26 cellular contexts compared by ENCODE assay signal in the genomic region with DNA sequence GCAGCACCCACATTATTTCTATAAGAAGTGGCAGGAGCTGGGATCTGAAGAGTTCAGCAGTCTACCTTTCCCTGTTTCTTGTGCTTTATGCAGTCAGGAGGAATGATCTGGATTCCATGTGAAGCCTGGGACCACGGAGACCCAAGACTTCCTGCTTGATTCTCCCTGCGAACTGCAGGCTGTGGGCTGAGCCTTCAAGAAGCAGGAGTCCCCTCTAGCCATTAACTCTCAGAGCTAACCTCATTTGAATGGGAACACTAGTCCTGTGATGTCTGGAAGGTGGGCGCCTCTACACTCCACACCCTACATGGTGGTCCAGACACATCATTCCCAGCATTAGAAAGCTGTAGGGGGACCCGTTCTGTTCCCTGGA. TPM values are rescaled to one million over a fixed set of nuclear protein-coding genes. Genes with fewer than 3 reads are reported as not detected.
"Had no signal": no experiment of that assay in that cellular context is flagged by ENCODE, and none has a peak within 500 bp of the region (broad histone marks: within the 10 kb centered on the region; RNA-seq: fewer than 3 reads in every experiment).

No MANE protein-coding gene starts in this region.

- H3K9me3 ChIP-seq: neutrophil, sigmoid colon, stomach had no signal

- H3K27me3 ChIP-seq: neutrophil, sigmoid colon, stomach had no signal

- H3K4me1 ChIP-seq: sigmoid colon, stomach had no signal

- H3K27ac ChIP-seq: coronary artery, neutrophil, sigmoid colon, skin epidermis, stomach had no signal

- H3K4me3 ChIP-seq: coronary artery, sigmoid colon, skin epidermis, stomach had no signal

- DNase-seq: effector CD4-positive, alpha-beta T cell; endodermal cell; erythroblast; foreskin melanocyte; hippocampal formation; kidney glomerular epithelial cell; mesendoderm; naive thymus-derived CD4-positive, alpha-beta T cell; sigmoid colon; stimulated activated CD4-positive, alpha-beta T cell treated with anti-CD3 and anti-CD28 coated beads, Interleukin-2, amount 100 ng/mL, for 24 hours; stimulated activated CD4-positive, alpha-beta T cell treated with anti-CD3 and anti-CD28 coated beads, Interleukin-4, amount 100 ng/mL, for 4 hours; stimulated activated naive CD4-positive, alpha-beta T cell; stomach; trophoblast cell had no signal

- H3K36me3 ChIP-seq: neutrophil, sigmoid colon, stomach had no signal

- FAIRE-seq: endothelial cell of umbilical vein, urothelium cell line had no signal

RNA-seq across cellular contexts. Expression of gene RBP3, which starts 0.9 kb away (rescaled TPM):
- total RNA-seq: dermis microvascular lymphatic vessel endothelial cell; endodermal cell; endothelial cell of umbilical vein; liver; lung microvascular endothelial cell; mononuclear cell; naive thymus-derived CD4-positive, alpha-beta T cell; osteocyte; pulmonary artery endothelial cell; sigmoid colon; stomach had no signal
- polyA plus RNA-seq: endothelial cell of umbilical vein; liver; naive thymus-derived CD4-positive, alpha-beta T cell; neural cell; sigmoid colon; stomach had no signal

RNA-seq across cellular contexts. Expression of gene GDF2, which starts 25.0 kb away (rescaled TPM):
- total RNA-seq: dermis microvascular lymphatic vessel endothelial cell; endodermal cell; endothelial cell of umbilical vein; lung microvascular endothelial cell; mononuclear cell; naive thymus-derived CD4-positive, alpha-beta T cell; osteocyte; pulmonary artery endothelial cell; sigmoid colon; stomach had no signal
- polyA plus RNA-seq: endothelial cell of umbilical vein; naive thymus-derived CD4-positive, alpha-beta T cell; neural cell; sigmoid colon; stomach had no signal

RNA-seq across cellular contexts. Expression of gene ZNF488, which starts 36.8 kb away (rescaled TPM):
- total RNA-seq: mononuclear cell; naive thymus-derived CD4-positive, alpha-beta T cell; pulmonary artery endothelial cell had no signal

RNA-seq across cellular contexts. Expression of gene GDF10, which starts 47.3 kb away (rescaled TPM):
- total RNA-seq: dermis microvascular lymphatic vessel endothelial cell, endodermal cell, endothelial cell of umbilical vein, mononuclear cell, osteocyte, pulmonary artery endothelial cell had no signal
- polyA plus RNA-seq: endothelial cell of umbilical vein had no signal
